1 cellular context compared by ENCODE assay signal in the genomic region with DNA sequence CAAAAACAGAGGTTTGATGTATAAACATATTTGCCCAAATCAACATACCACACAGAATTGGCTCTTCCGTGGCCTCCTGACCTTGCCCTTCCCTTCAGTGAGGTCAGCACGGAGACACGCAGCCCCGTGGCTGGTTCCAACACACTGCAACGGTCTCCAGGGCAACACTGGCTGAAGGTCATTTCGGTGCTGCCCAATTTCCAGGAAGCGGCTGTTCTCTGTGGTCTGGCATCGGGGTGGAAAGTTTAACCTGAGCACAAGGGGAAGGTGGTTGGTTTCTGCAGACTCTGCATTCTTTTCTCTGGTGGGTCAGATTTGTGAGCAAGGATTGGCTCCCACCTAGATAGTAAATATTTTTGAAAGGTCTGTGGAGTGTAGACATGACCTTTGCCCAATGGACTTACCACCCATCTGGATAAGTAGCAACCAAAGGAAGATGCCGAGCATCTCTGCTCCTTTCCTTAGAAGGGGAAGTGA.
TF ChIP-seq lines count a peak whose summit lies in the region.

No MANE protein-coding gene starts in this region.

TF ChIP-seq in HepG2, 621 proteins besides CTCF, POLR2A, EP300 and RAD21 (continued from another document and continues in another):
- TF ChIP-seq, protein P1, sequence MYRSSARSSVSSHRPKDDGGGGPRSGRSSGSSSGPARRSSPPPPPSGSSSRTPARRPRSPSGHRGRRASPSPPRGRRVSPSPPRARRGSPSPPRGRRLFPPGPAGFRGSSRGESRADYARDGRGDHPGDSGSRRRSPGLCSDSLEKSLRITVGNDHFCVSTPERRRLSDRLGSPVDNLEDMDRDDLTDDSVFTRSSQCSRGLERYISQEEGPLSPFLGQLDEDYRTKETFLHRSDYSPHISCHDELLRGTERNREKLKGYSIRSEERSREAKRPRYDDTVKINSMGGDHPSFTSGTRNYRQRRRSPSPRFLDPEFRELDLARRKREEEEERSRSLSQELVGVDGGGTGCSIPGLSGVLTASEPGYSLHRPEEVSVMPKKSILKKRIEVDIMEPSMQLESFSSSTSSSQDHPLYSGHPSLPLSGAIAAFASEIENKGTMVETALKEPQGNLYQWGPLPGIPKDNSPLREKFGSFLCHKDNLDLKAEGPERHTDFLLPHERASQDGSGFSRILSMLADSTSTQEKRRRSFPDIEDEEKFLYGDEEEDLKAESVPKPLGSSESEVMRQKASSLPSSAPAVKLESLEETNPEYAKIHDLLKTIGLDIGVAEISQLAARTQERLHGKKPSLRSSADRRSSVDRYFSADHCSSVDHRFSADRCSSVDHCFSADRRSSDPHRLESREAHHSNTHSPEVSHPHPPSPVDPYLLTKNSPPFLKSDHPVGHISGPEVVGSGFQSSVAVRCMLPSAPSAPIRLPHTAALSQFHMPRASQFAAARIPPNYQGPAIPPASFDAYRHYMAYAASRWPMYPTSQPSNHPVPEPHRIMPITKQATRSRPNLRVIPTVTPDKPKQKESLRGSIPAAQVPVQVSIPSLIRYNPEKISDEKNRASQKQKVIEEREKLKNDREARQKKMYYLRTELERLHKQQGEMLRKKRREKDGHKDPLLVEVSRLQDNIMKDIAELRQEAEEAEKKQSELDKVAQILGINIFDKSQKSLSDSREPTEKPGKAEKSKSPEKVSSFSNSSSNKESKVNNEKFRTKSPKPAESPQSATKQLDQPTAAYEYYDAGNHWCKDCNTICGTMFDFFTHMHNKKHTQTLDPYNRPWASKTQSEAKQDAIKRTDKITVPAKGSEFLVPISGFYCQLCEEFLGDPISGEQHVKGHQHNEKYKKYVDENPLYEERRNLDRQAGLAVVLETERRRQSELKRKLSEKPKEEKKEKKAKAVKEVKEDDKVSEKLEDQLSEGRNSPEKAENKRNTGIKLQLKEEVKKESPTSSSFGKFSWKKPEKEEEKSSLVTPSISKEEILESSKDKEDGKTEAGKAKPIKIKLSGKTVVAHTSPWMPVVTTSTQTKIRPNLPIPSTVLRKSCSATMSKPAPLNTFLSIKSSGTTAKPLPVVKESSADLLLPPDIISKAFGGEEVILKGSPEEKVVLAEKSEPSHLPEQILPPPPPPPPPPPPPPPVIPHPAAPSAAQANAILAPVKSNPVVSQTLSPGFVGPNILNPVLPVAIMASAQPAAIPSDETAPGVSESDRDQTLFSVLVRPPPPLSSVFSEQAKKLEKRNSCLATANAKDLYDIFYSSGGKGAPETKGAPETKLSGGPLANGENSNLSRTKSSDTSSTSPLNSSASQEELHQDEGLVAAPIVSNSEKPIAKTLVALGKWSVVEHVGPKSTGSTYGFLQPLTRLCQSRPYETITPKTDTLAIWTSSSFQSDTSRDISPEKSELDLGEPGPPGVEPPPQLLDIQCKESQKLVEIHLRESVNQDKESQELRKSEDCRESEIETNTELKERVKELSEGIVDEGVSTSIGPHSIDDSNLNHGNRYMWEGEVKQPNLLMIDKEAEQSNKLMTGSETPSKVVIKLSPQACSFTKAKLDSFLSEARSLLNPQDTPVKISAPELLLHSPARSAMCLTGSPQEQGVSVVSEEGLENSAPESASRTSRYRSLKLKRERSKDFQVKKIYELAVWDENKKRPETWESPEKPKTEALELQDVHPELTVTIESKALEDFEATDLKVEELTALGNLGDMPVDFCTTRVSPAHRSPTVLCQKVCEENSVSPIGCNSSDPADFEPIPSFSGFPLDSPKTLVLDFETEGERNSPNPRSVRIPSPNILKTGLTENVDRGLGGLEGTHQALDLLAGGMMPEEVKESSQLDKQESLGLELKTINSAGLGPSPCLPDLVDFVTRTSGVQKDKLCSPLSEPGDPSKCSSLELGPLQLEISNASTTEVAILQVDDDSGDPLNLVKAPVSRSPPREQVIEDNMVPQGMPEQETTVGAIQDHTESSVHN (CRISPR knock-in tag; IDR thresholded peaks at IDR 0.05) = no peak
- TF ChIP-seq SCMH1 (CRISPR knock-in tag; IDR thresholded peaks at IDR 0.05; ENCODE audit: borderline replicate concordance) (no peak), CBX2 (IDR thresholded peaks at IDR 0.05; ENCODE audit: low read depth, low read length) (no peak), CBX2 (CRISPR knock-in tag; IDR thresholded peaks at IDR 0.05; ENCODE audit: low read depth) (0 out of 2 replicates have a peak, but pooled peaks have one; percentile 43), RFX1 (IDR thresholded peaks at IDR 0.05) (peak; percentile 73), SAP130 (CRISPR knock-in tag; IDR thresholded peaks at IDR 0.05; ENCODE audit: low read depth) (peak; percentile 46; the same call in 1 of the 2 replicates), SMAD1 (CRISPR knock-in tag; IDR thresholded peaks at IDR 0.05; ENCODE audit: borderline replicate concordance, low read depth) (no peak), HNRNPL (IDR thresholded peaks at IDR 0.05; ENCODE audit: low read depth, low read length) (no peak), ATAD3A (CRISPR knock-in tag; IDR thresholded peaks at IDR 0.05) (no peak), POLR2AphosphoS5 (IDR thresholded peaks at IDR 0.05; ENCODE audit: low read depth, low read length) (no peak), MAFF (IDR thresholded peaks at IDR 0.05; ENCODE audit: low read depth, low read length) (peak; percentile 80), HOXA9 (CRISPR knock-in tag; IDR thresholded peaks at IDR 0.05; ENCODE audit: borderline replicate concordance) (no peak), RFX3 (CRISPR knock-in tag; IDR thresholded peaks at IDR 0.05) (peak; percentile 86), BRD4 (CRISPR knock-in tag; IDR thresholded peaks at IDR 0.05) (no peak), ZFP36 (IDR thresholded peaks at IDR 0.05; ENCODE audit: borderline replicate concordance, low read depth, low read length, partially characterized antibody) (peak; percentile 17), ZNF317 (CRISPR knock-in tag; IDR thresholded peaks at IDR 0.05) (no peak), RFXAP (CRISPR knock-in tag; IDR thresholded peaks at IDR 0.05; ENCODE audit: borderline replicate concordance) (no peak), SKI (IDR thresholded peaks at IDR 0.05; ENCODE audit: partially characterized antibody) (no peak), NPAS2 (CRISPR knock-in tag; IDR thresholded peaks at IDR 0.05; ENCODE audit: borderline replicate concordance) (no peak), ZNF329 (CRISPR knock-in tag; IDR thresholded peaks at IDR 0.05; ENCODE audit: low read depth) (no peak), CEBPG (CRISPR knock-in tag; IDR thresholded peaks at IDR 0.05) (no peak), ASH2L (IDR thresholded peaks at IDR 0.05; ENCODE audit: insufficient read length, low read depth, low read length) (peak; percentile 18), MAZ (IDR thresholded peaks at IDR 0.05; ENCODE audit: borderline replicate concordance, low read depth, low read length) (no peak), MAZ (CRISPR knock-in tag; IDR thresholded peaks at IDR 0.05; ENCODE audit: low read depth) (no peak)
- TF ChIP-seq, protein P2, sequence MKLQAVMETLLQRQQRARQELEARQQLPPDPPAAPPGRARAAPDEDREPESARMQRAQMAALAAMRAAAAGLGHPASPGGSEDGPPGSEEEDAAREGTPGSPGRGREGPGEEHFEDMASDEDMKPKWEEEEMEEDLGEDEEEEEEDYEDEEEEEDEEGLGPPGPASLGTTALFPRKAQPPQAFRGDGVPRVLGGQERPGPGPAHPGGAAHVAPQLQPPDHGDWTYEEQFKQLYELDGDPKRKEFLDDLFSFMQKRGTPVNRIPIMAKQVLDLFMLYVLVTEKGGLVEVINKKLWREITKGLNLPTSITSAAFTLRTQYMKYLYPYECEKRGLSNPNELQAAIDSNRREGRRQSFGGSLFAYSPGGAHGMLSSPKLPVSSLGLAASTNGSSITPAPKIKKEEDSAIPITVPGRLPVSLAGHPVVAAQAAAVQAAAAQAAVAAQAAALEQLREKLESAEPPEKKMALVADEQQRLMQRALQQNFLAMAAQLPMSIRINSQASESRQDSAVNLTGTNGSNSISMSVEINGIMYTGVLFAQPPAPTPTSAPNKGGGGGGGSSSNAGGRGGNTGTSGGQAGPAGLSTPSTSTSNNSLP (IDR thresholded peaks at IDR 0.05; ENCODE audit: low read depth, low read length) = no peak
- TF ChIP-seq, protein P3, sequence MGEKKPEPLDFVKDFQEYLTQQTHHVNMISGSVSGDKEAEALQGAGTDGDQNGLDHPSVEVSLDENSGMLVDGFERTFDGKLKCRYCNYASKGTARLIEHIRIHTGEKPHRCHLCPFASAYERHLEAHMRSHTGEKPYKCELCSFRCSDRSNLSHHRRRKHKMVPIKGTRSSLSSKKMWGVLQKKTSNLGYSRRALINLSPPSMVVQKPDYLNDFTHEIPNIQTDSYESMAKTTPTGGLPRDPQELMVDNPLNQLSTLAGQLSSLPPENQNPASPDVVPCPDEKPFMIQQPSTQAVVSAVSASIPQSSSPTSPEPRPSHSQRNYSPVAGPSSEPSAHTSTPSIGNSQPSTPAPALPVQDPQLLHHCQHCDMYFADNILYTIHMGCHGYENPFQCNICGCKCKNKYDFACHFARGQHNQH (CRISPR knock-in tag; IDR thresholded peaks at IDR 0.05) = peak; percentile 26; the same call in 1 of the 2 replicates
- TF ChIP-seq, protein P4, sequence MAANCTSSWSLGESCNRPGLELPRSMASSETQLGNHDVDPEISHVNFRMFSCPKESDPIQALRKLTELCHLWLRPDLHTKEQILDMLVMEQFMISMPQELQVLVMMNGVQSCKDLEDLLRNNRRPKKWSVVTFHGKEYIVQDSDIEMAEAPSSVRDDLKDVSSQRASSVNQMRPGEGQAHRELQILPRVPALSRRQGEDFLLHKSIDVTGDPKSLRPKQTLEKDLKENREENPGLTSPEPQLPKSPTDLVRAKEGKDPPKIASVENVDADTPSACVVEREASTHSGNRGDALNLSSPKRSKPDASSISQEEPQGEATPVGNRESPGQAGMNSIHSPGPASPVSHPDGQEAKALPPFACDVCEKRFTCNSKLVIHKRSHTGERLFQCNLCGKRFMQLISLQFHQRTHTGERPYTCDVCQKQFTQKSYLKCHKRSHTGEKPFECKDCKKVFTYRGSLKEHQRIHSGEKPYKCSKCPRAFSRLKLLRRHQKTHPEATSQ (CRISPR knock-in tag; IDR thresholded peaks at IDR 0.05; ENCODE audit: borderline replicate concordance) = no peak
- TF ChIP-seq, protein P5, sequence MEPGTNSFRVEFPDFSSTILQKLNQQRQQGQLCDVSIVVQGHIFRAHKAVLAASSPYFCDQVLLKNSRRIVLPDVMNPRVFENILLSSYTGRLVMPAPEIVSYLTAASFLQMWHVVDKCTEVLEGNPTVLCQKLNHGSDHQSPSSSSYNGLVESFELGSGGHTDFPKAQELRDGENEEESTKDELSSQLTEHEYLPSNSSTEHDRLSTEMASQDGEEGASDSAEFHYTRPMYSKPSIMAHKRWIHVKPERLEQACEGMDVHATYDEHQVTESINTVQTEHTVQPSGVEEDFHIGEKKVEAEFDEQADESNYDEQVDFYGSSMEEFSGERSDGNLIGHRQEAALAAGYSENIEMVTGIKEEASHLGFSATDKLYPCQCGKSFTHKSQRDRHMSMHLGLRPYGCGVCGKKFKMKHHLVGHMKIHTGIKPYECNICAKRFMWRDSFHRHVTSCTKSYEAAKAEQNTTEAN (CRISPR knock-in tag; conservative IDR thresholded peaks at IDR 0.05) = no peak
- TF ChIP-seq, protein P6, sequence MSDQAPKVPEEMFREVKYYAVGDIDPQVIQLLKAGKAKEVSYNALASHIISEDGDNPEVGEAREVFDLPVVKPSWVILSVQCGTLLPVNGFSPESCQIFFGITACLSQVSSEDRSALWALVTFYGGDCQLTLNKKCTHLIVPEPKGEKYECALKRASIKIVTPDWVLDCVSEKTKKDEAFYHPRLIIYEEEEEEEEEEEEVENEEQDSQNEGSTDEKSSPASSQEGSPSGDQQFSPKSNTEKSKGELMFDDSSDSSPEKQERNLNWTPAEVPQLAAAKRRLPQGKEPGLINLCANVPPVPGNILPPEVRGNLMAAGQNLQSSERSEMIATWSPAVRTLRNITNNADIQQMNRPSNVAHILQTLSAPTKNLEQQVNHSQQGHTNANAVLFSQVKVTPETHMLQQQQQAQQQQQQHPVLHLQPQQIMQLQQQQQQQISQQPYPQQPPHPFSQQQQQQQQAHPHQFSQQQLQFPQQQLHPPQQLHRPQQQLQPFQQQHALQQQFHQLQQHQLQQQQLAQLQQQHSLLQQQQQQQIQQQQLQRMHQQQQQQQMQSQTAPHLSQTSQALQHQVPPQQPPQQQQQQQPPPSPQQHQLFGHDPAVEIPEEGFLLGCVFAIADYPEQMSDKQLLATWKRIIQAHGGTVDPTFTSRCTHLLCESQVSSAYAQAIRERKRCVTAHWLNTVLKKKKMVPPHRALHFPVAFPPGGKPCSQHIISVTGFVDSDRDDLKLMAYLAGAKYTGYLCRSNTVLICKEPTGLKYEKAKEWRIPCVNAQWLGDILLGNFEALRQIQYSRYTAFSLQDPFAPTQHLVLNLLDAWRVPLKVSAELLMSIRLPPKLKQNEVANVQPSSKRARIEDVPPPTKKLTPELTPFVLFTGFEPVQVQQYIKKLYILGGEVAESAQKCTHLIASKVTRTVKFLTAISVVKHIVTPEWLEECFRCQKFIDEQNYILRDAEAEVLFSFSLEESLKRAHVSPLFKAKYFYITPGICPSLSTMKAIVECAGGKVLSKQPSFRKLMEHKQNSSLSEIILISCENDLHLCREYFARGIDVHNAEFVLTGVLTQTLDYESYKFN (CRISPR knock-in tag; conservative IDR thresholded peaks at IDR 0.05) = peak; percentile 77
- TF ChIP-seq, protein P7, sequence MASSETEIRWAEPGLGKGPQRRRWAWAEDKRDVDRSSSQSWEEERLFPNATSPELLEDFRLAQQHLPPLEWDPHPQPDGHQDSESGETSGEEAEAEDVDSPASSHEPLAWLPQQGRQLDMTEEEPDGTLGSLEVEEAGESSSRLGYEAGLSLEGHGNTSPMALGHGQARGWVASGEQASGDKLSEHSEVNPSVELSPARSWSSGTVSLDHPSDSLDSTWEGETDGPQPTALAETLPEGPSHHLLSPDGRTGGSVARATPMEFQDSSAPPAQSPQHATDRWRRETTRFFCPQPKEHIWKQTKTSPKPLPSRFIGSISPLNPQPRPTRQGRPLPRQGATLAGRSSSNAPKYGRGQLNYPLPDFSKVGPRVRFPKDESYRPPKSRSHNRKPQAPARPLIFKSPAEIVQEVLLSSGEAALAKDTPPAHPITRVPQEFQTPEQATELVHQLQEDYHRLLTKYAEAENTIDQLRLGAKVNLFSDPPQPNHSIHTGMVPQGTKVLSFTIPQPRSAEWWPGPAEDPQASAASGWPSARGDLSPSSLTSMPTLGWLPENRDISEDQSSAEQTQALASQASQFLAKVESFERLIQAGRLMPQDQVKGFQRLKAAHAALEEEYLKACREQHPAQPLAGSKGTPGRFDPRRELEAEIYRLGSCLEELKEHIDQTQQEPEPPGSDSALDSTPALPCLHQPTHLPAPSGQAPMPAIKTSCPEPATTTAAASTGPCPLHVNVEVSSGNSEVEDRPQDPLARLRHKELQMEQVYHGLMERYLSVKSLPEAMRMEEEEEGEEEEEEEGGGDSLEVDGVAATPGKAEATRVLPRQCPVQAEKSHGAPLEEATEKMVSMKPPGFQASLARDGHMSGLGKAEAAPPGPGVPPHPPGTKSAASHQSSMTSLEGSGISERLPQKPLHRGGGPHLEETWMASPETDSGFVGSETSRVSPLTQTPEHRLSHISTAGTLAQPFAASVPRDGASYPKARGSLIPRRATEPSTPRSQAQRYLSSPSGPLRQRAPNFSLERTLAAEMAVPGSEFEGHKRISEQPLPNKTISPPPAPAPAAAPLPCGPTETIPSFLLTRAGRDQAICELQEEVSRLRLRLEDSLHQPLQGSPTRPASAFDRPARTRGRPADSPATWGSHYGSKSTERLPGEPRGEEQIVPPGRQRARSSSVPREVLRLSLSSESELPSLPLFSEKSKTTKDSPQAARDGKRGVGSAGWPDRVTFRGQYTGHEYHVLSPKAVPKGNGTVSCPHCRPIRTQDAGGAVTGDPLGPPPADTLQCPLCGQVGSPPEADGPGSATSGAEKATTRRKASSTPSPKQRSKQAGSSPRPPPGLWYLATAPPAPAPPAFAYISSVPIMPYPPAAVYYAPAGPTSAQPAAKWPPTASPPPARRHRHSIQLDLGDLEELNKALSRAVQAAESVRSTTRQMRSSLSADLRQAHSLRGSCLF (CRISPR knock-in tag; IDR thresholded peaks at IDR 0.05; ENCODE audit: borderline replicate concordance) = no peak
